ENCODE assay signal across 8 cellular contexts in the genomic region with DNA sequence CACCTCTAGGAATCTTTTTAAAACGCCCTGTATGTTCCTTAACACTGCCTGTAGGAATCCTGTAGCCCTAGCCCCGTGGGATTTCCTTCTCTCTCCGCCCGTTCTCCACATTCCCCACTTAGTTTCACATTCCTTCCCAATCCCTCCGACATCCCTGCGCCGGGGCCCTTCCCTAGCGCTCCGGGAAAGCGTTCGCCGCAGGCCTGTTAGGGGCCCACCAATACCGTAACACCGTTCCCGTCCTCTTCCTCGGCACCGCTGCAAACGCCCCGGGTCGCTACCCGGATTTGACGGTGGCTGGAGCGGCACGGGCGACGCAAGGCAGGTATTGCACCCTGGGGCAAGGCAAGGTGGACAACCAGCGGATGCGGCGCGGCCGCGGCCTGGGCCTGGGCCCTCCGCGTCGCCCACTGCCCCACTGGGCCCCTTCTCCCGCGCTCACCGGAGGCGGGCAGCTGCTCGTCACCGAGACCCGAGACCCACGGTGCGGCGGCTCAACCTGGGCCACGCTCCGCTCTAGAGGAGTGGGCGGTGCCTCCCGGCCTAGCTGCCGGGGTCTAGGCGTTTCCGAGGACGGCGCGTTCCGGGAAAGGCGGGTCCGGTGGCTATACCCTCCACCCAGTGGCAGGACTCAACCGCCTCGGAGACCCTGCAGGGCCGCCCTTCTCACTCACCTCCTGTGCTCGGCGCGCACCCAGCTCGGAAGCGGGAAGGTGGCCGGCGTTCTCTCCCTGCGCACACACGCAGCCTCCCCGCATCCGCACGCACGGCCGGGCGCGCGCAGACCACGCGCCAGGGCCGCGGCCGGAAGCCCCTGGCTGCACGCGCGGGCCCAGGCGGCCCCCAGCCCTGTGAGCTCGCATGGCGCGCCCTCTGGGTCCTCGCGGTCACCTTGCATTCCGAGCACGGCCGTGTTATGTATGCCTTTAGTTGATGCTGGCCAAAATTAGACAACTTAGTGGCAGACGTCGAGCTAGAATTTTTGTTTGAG. TPM values are rescaled to one million over a fixed set of nuclear protein-coding genes. Genes with fewer than 3 reads are reported as not detected.
DNase-seq lines count a peak whose midpoint lies in the region; ATAC-seq, FAIRE-seq and TF ChIP-seq lines count a peak whose summit lies in the region.

A gene with protein sequence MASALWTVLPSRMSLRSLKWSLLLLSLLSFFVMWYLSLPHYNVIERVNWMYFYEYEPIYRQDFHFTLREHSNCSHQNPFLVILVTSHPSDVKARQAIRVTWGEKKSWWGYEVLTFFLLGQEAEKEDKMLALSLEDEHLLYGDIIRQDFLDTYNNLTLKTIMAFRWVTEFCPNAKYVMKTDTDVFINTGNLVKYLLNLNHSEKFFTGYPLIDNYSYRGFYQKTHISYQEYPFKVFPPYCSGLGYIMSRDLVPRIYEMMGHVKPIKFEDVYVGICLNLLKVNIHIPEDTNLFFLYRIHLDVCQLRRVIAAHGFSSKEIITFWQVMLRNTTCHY (minus strand): TSS at position 789 of the 991 bp plus-strand sequence. CDS start 18,595 bp downstream, outside the sequence.

- intact Hi-C loops in Right ventricle myocardium superior (cut with DNase I) (no loop called here), aorta (cut with DNase I) (loop anchor here (10.0 kb wide), 2 partner anchors 80 to 110 kb away; no protein-coding TSS in a partner anchor)

- H3K36me3 ChIP-seq in ACC112 (ENCODE audit: insufficient read depth, low read length) (peaks cover 9% of the 10 kb centered on the region), aorta (ENCODE audit: control insufficient read depth in 1 of 2, insufficient read depth in 2 of 2, low read length in 1 of 2) (peaks cover 0 to 6% of the 10 kb centered on the region in 2 donors)

- H2AFZ ChIP-seq in ACC112 (ENCODE audit: low read length, unreplicated experiment), result peak within 1 kb of the TSS; percentile 90

- H3K79me2 ChIP-seq in ACC112 (ENCODE audit: control insufficient read depth, insufficient read depth, low read length, unreplicated experiment), result no peaks in the 10 kb centered on the region

- H3K27me3 ChIP-seq in ACC112 (ENCODE audit: insufficient read depth, low read length) (no peaks in the 10 kb centered on the region), aorta (ENCODE audit: control insufficient read depth in 1 of 2, insufficient read depth in 2 of 2, low read length in 1 of 2) (no peaks in the 10 kb centered on the region)

- peak; percentile 5 for FAIRE-seq in GM18507 (lab: Jason Lieb, UNC)

- H3K27ac ChIP-seq in ACC112 (ENCODE audit: low read depth, low read length) (no peak within 1 kb of the TSS), aorta (ENCODE audit: low read depth in 1 of 2, low read length in 2 of 2) (peak within 1 kb of the TSS in 1 of 2 donors; percentile 43)

- ATAC-seq in HG02885 (IDR thresholded peaks at IDR 0.05; ENCODE audit: poor library complexity, unreplicated experiment) (peak; percentile 77), Right ventricle myocardium superior (ENCODE audit: poor library complexity) (peak; percentile 77), omental fat pad (ENCODE audit: low FRiP score) (peak; percentile 89), aorta (ENCODE audit: low FRiP score) (peak; percentile 88)

- WGBS in aorta, 2 donors, result 0 to 1% methylated on average over 90 to 97 of the region's 97 CpGs

- peaks cover 24% of the 10 kb centered on the region for H3K4me1 ChIP-seq in ACC112 (ENCODE audit: control insufficient read depth, insufficient read depth, low read length, unreplicated experiment)
- peaks cover 0 to 2% of the 10 kb centered on the region in 2 donors for H3K4me1 ChIP-seq in aorta (ENCODE audit: control insufficient read depth in 1 of 2, insufficient read depth in 2 of 2, low read length in 2 of 2)

- peak within 1 kb of the TSS; percentile 81 for H3K4me3 ChIP-seq in ACC112 (ENCODE audit: low read depth, low read length)
- H3K4me3 ChIP-seq in aorta (ENCODE audit: low read length in 2 of 2), result peak within 1 kb of the TSS; percentile 52

- TF ChIP-seq CTCF in omental fat pad (IDR thresholded peaks at IDR 0.05), result no peak

- DNase-seq in GM18507 (ENCODE audit: extremely low spot score, insufficient read length, low read depth) (peak; percentile 17), NCI-H446 (lab: John Stamatoyannopoulos, UW) (peak; percentile 23 to 75), Right ventricle myocardium superior (peak; percentile 80), omental fat pad (ENCODE audit: low spot score) (no peak), aorta (peak; percentile 68 to 85)
- DNase-seq in activated naive CD8-positive, alpha-beta T cell treated with anti-CD3 and anti-CD28 coated beads, Interleukin-2, amount 50 U/mL, for 16 hours (ENCODE audit: low read depth, low spot score), result peak; percentile 7

- no peaks in the 10 kb centered on the region for H3K9me3 ChIP-seq in aorta (ENCODE audit: control insufficient read depth, low read length)

RNA-seq across cellular contexts. Expression of the gene that starts here (rescaled TPM):
- total RNA-seq in Right ventricle myocardium superior (53.8 TPM), omental fat pad (10 to 100 TPM in 1 of 4 donors, 1 to 10 TPM in 3; 5.3 to 11.0 (median 6.6) TPM), aorta (10 to 100 TPM; 11.8 to 19.2 TPM)
- polyA plus RNA-seq in aorta, result 10 to 100 TPM in 1 of 2 donors, 1 to 10 TPM in 1; 8.8 to 14.8 TPM
